In the genomic region with DNA sequence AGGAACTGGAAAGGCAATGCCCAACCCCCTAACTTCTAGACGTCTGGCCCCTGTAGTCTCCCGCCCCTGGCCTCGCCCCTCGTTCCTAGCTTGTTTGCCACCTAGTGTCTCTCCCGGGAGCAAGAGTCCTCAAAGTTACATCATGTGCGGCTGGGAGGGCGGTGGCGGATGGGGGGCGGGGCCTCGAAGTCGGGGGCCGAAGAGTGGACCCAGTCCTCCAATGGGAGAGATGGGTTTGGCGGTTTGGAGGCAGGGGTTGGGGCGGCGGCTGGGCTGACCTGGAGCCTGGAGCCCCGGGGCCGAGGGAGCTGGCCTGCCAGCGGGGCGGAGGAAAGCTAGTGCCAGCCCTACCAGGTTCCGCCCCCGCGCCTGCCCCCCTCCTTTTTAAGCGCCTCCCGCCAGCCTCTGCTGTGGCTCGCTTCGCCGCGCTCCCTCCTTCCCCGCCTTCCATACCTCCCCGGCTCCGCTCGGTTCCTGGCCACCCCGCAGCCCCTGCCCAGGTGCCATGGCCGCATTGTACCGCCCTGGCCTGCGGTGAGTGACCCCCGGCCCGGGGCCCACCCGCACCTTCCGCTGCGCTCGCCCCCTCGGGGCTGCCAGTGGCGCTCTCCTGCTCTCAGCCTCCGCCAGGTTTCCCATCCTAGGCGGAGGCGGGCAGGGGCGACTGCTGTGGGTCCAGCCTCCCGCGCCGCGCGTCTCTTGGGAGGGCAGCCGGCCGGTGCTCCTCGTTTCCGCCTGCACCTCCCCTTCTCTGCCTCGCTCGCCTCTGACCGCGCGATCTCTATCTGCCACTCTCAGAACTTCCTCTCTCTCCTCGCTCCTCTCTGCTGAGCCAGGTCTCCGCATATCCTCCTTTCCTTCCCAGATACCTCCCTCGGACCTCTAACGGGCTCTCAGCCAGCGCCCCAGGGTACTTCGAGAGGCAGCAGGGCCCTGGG, we compare ENCODE assay signal across 1 cellular context.
A peak's percentile ranks its signal among the peaks of the same experiment; 100 is the strongest.
TF ChIP-seq lines count a peak whose summit lies in the region.

A gene (plus strand): TSS at position 411 of the 938 bp plus-strand sequence. CDS start 95 bp downstream, at position 506.

TF ChIP-seq in K562, 482 proteins besides CTCF, POLR2A, EP300 and RAD21 (continued from another document and continues in another):
- TF ChIP-seq, protein P1, sequence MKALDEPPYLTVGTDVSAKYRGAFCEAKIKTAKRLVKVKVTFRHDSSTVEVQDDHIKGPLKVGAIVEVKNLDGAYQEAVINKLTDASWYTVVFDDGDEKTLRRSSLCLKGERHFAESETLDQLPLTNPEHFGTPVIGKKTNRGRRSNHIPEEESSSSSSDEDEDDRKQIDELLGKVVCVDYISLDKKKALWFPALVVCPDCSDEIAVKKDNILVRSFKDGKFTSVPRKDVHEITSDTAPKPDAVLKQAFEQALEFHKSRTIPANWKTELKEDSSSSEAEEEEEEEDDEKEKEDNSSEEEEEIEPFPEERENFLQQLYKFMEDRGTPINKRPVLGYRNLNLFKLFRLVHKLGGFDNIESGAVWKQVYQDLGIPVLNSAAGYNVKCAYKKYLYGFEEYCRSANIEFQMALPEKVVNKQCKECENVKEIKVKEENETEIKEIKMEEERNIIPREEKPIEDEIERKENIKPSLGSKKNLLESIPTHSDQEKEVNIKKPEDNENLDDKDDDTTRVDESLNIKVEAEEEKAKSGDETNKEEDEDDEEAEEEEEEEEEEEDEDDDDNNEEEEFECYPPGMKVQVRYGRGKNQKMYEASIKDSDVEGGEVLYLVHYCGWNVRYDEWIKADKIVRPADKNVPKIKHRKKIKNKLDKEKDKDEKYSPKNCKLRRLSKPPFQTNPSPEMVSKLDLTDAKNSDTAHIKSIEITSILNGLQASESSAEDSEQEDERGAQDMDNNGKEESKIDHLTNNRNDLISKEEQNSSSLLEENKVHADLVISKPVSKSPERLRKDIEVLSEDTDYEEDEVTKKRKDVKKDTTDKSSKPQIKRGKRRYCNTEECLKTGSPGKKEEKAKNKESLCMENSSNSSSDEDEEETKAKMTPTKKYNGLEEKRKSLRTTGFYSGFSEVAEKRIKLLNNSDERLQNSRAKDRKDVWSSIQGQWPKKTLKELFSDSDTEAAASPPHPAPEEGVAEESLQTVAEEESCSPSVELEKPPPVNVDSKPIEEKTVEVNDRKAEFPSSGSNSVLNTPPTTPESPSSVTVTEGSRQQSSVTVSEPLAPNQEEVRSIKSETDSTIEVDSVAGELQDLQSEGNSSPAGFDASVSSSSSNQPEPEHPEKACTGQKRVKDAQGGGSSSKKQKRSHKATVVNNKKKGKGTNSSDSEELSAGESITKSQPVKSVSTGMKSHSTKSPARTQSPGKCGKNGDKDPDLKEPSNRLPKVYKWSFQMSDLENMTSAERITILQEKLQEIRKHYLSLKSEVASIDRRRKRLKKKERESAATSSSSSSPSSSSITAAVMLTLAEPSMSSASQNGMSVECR (CRISPR knock-in tag; IDR thresholded peaks at IDR 0.05), result no peak; the same call in 1 of the 2 replicates
- TF ChIP-seq, protein P2, sequence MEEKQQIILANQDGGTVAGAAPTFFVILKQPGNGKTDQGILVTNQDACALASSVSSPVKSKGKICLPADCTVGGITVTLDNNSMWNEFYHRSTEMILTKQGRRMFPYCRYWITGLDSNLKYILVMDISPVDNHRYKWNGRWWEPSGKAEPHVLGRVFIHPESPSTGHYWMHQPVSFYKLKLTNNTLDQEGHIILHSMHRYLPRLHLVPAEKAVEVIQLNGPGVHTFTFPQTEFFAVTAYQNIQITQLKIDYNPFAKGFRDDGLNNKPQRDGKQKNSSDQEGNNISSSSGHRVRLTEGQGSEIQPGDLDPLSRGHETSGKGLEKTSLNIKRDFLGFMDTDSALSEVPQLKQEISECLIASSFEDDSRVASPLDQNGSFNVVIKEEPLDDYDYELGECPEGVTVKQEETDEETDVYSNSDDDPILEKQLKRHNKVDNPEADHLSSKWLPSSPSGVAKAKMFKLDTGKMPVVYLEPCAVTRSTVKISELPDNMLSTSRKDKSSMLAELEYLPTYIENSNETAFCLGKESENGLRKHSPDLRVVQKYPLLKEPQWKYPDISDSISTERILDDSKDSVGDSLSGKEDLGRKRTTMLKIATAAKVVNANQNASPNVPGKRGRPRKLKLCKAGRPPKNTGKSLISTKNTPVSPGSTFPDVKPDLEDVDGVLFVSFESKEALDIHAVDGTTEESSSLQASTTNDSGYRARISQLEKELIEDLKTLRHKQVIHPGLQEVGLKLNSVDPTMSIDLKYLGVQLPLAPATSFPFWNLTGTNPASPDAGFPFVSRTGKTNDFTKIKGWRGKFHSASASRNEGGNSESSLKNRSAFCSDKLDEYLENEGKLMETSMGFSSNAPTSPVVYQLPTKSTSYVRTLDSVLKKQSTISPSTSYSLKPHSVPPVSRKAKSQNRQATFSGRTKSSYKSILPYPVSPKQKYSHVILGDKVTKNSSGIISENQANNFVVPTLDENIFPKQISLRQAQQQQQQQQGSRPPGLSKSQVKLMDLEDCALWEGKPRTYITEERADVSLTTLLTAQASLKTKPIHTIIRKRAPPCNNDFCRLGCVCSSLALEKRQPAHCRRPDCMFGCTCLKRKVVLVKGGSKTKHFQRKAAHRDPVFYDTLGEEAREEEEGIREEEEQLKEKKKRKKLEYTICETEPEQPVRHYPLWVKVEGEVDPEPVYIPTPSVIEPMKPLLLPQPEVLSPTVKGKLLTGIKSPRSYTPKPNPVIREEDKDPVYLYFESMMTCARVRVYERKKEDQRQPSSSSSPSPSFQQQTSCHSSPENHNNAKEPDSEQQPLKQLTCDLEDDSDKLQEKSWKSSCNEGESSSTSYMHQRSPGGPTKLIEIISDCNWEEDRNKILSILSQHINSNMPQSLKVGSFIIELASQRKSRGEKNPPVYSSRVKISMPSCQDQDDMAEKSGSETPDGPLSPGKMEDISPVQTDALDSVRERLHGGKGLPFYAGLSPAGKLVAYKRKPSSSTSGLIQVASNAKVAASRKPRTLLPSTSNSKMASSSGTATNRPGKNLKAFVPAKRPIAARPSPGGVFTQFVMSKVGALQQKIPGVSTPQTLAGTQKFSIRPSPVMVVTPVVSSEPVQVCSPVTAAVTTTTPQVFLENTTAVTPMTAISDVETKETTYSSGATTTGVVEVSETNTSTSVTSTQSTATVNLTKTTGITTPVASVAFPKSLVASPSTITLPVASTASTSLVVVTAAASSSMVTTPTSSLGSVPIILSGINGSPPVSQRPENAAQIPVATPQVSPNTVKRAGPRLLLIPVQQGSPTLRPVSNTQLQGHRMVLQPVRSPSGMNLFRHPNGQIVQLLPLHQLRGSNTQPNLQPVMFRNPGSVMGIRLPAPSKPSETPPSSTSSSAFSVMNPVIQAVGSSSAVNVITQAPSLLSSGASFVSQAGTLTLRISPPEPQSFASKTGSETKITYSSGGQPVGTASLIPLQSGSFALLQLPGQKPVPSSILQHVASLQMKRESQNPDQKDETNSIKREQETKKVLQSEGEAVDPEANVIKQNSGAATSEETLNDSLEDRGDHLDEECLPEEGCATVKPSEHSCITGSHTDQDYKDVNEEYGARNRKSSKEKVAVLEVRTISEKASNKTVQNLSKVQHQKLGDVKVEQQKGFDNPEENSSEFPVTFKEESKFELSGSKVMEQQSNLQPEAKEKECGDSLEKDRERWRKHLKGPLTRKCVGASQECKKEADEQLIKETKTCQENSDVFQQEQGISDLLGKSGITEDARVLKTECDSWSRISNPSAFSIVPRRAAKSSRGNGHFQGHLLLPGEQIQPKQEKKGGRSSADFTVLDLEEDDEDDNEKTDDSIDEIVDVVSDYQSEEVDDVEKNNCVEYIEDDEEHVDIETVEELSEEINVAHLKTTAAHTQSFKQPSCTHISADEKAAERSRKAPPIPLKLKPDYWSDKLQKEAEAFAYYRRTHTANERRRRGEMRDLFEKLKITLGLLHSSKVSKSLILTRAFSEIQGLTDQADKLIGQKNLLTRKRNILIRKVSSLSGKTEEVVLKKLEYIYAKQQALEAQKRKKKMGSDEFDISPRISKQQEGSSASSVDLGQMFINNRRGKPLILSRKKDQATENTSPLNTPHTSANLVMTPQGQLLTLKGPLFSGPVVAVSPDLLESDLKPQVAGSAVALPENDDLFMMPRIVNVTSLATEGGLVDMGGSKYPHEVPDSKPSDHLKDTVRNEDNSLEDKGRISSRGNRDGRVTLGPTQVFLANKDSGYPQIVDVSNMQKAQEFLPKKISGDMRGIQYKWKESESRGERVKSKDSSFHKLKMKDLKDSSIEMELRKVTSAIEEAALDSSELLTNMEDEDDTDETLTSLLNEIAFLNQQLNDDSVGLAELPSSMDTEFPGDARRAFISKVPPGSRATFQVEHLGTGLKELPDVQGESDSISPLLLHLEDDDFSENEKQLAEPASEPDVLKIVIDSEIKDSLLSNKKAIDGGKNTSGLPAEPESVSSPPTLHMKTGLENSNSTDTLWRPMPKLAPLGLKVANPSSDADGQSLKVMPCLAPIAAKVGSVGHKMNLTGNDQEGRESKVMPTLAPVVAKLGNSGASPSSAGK (IDR thresholded peaks at IDR 0.05), result peak; percentile 53; the same call in 1 of the 2 replicates
- TF ChIP-seq, protein P3, sequence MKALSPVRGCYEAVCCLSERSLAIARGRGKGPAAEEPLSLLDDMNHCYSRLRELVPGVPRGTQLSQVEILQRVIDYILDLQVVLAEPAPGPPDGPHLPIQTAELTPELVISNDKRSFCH (CRISPR knock-in tag; IDR thresholded peaks at IDR 0.05), result no peak
- TF ChIP-seq, protein P3 (tag; IDR thresholded peaks at IDR 0.05), result 0 out of 2 replicates have a peak, but pooled peaks have one; percentile 37
- TF ChIP-seq SMAD1 (IDR thresholded peaks at IDR 0.05; ENCODE audit: low read depth, low read length, partially characterized antibody) (peak; percentile 60), ZBTB17 (CRISPR knock-in tag; IDR thresholded peaks at IDR 0.05) (peak; percentile 68), TCF3 (CRISPR knock-in tag; IDR thresholded peaks at IDR 0.05) (0 out of 2 replicates have a peak, but pooled peaks have one; percentile 7), MTA3 (IDR thresholded peaks at IDR 0.05; ENCODE audit: borderline replicate concordance) (peak; percentile 84), PCBP2 (IDR thresholded peaks at IDR 0.05; ENCODE audit: low read depth, low read length, poor library complexity, severe bottlenecking) (peak; percentile 99), TCF7 (IDR thresholded peaks at IDR 0.05; ENCODE audit: borderline replicate concordance) (no peak), HDAC3 (IDR thresholded peaks at IDR 0.05; ENCODE audit: borderline replicate concordance, partially characterized antibody) (no peak), KDM5B (IDR thresholded peaks at IDR 0.05; ENCODE audit: insufficient replicate concordance, low read depth, low read length) (peak; percentile 85), CEBPB (tag; IDR thresholded peaks at IDR 0.05) (peak; percentile 34; the same call in 1 of the 2 replicates), PRPF4 (IDR thresholded peaks at IDR 0.05; ENCODE audit: insufficient read depth, low read depth, low read length, poor library complexity, severe bottlenecking) (peak; percentile 93), ZNF589 (CRISPR knock-in tag; IDR thresholded peaks at IDR 0.05; ENCODE audit: low read depth) (no peak), ATF7 (IDR thresholded peaks at IDR 0.05) (peak; percentile 39; the same call in 1 of the 2 replicates), SMARCA5 (IDR thresholded peaks at IDR 0.05) (peak; percentile 30; the same call in 1 of the 2 replicates), TAF7 (tag; IDR thresholded peaks at IDR 0.05) (peak; percentile 66; the same call in 1 of the 2 replicates), HIVEP1 (CRISPR knock-in tag; IDR thresholded peaks at IDR 0.05) (no peak), RB1 (IDR thresholded peaks at IDR 0.05; ENCODE audit: low read depth) (peak; percentile 48), ZBTB7A (IDR thresholded peaks at IDR 0.05; ENCODE audit: borderline replicate concordance, control insufficient read depth, low read depth, low read length) (peak; percentile 58; the same call in 1 of the 2 replicates), MED1 (CRISPR knock-in tag; IDR thresholded peaks at IDR 0.05; ENCODE audit: borderline replicate concordance) (no peak), HMG20B (CRISPR knock-in tag; IDR thresholded peaks at IDR 0.05) (peak; percentile 18; the same call in 1 of the 2 replicates), TEAD1 (CRISPR knock-in tag; IDR thresholded peaks at IDR 0.05) (peak in 1 of 2 experiments; percentile 54; a peak in 1 of 4 replicates), MCM2 (IDR thresholded peaks at IDR 0.05; ENCODE audit: low read depth) (no peak), GABPB1 (CRISPR knock-in tag; IDR thresholded peaks at IDR 0.05) (peak; percentile 67; the same call in 1 of the 2 replicates), HNRNPL (IDR thresholded peaks at IDR 0.05; ENCODE audit: low read depth, low read length) (peak; percentile 97), MAZ (CRISPR knock-in tag; conservative IDR thresholded peaks at IDR 0.05 in 1 of 2, IDR thresholded peaks at IDR 0.05 in 1 of 2) (peak; percentile 63 to 85; a peak in 3 of 4 replicates), TOE1 (IDR thresholded peaks at IDR 0.05; ENCODE audit: borderline replicate concordance) (peak; percentile 20; the same call in 1 of the 2 replicates), TOE1 (CRISPR knock-in tag; IDR thresholded peaks at IDR 0.05; ENCODE audit: borderline replicate concordance, low read depth) (no peak), RBBP5 (IDR thresholded peaks at IDR 0.05; ENCODE audit: borderline replicate concordance, insufficient read depth, low read length, poor library complexity, severe bottlenecking) (no peak), TAF1 (IDR thresholded peaks at IDR 0.05; ENCODE audit: control insufficient read depth, extremely low read depth, insufficient read depth, low read length, severe bottlenecking) (peak; percentile 49), TCFL5 (CRISPR knock-in tag; conservative IDR thresholded peaks at IDR 0.05) (no peak), FOXK1 (CRISPR knock-in tag; IDR thresholded peaks at IDR 0.05; ENCODE audit: borderline replicate concordance) (no peak)
- TF ChIP-seq, protein P4, sequence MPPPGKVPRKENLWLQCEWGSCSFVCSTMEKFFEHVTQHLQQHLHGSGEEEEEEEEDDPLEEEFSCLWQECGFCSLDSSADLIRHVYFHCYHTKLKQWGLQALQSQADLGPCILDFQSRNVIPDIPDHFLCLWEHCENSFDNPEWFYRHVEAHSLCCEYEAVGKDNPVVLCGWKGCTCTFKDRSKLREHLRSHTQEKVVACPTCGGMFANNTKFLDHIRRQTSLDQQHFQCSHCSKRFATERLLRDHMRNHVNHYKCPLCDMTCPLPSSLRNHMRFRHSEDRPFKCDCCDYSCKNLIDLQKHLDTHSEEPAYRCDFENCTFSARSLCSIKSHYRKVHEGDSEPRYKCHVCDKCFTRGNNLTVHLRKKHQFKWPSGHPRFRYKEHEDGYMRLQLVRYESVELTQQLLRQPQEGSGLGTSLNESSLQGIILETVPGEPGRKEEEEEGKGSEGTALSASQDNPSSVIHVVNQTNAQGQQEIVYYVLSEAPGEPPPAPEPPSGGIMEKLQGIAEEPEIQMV (tag; conservative IDR thresholded peaks at IDR 0.05; ENCODE audit: low read depth), result no peak
- TF ChIP-seq, protein P5, sequence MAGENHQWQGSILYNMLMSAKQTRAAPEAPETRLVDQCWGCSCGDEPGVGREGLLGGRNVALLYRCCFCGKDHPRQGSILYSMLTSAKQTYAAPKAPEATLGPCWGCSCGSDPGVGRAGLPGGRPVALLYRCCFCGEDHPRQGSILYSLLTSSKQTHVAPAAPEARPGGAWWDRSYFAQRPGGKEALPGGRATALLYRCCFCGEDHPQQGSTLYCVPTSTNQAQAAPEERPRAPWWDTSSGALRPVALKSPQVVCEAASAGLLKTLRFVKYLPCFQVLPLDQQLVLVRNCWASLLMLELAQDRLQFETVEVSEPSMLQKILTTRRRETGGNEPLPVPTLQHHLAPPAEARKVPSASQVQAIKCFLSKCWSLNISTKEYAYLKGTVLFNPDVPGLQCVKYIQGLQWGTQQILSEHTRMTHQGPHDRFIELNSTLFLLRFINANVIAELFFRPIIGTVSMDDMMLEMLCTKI (IDR thresholded peaks at IDR 0.05; ENCODE audit: partially characterized antibody), result no peak
